ENCODE assay signal across 30 cellular contexts in the genomic region with DNA sequence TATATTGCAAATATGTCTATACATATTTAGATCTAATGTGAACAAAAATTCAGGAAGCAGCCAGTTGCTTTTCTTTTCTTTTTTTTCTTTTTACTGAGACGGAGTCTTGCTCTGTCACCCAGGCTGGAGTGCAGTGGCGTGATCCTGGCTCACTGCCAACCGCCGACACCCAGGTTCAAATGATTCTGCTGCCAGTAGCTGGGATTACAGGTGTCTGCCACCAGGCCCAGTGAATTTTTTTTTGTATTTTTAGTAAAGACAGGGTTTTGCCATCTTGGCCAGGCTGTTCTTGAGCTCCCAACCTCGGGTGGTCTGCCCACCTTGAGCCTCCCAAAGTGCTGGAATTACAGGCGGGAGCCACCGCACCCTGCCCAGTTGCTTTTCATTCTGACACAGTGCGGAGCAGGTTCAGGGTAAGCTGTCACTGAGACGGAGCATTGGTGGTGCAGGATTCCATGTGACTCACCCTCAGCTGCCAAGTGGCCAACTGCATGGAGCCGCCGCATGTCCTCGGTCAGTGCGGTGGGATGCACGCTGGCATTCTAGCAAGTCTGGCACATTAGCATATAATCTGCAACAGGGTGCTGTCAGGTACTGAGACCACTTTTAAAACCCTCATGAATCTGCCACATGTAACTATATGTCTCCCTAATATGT.
DNase-seq lines count a peak whose midpoint lies in the region; ATAC-seq and TF ChIP-seq lines count a peak whose summit lies in the region.
"Had no signal": no experiment of that assay in that cellular context is flagged by ENCODE, and none has a peak within 500 bp of the region (broad histone marks: within the 10 kb centered on the region; RNA-seq: fewer than 3 reads in every experiment).

No MANE protein-coding gene starts in this region.

- no peaks in the 10 kb centered on the region for H3K9me3 ChIP-seq in transverse colon
- H3K9me3 ChIP-seq: adrenal gland, left lung, SK-N-SH, thoracic aorta had no signal

- H3K4me3 Mint-ChIP-seq in activated T-cell treated with anti-CD3 and anti-CD28 coated beads, Interleukin-2, amount 50 U/mL, for 24 hours, result no peak overlapping the region
- H3K4me3 Mint-ChIP-seq: effector memory CD8-positive, alpha-beta T cell; mesothelial cell of epicardium; naive thymus-derived CD4-positive, alpha-beta T cell had no signal

- peak; percentile 12 for DNase-seq in activated T-cell treated with anti-CD3 and anti-CD28 coated beads, Interleukin-2, amount 50 U/mL, for 24 hours
- no peak for DNase-seq in activated T-cell treated with anti-CD3 and anti-CD28 coated beads, Interleukin-2, amount 50 U/mL, for 1 hour
- DNase-seq in NCI-H2171 treated with DMSO at 0.1 percent for 48 hours (lab: John Stamatoyannopoulos, UW) (peak; percentile 64), left colon (peak in 1 of 2 donors; percentile 37), transverse colon (peak; percentile 7), T-helper 1 cell (no peak), GM13977 (ENCODE audit: low spot score) (no peak)
- no peak for DNase-seq in activated CD4-positive, alpha-beta T cell treated with anti-CD3 and anti-CD28 coated beads, Interleukin-2, amount 50 U/mL, for 4 hours
- DNase-seq: activated CD4-positive, alpha-beta T cell treated with anti-CD3 and anti-CD28 coated beads, Interleukin-2, amount 50 U/mL, for 1 hour; activated gamma-delta T cell treated with Interleukin-2 at 50 U/mL for 16 hours; brain microvascular endothelial cell; effector memory CD8-positive, alpha-beta T cell; EL; foreskin keratinocyte; H7; Kasumi-1; MV-4-11; naive thymus-derived CD4-positive, alpha-beta T cell; NCI-H1930; SK-N-SH; stimulated activated CD4-positive, alpha-beta T cell treated with anti-CD3 and anti-CD28 coated beads, Interleukin-4, amount 100 ng/mL, for 1 hour; stimulated activated naive CD4-positive, alpha-beta T cell had no signal

- H3K27me3 ChIP-seq in transverse colon, result peaks cover 52% of the 10 kb centered on the region
- H3K27me3 ChIP-seq: brain microvascular endothelial cell had no signal

- TF ChIP-seq POLR2A in transverse colon (IDR thresholded peaks at IDR 0.05), result no peak

- H3K4me3 ChIP-seq in transverse colon, result no peak overlapping the region
- H3K4me3 ChIP-seq: adrenal gland; BLaER1 treated with 17β-estradiol and CSF1 and Interleukin-3, amounts not matched to agents 10 nM and 100 nM; hepatocyte; left lung; thoracic aorta had no signal

- H3K27ac ChIP-seq in transverse colon, result no peak overlapping the region
- H3K27ac ChIP-seq: adrenal gland; BLaER1 treated with 17β-estradiol and CSF1 and Interleukin-3, amounts not matched to agents 10 nM and 100 nM; brain microvascular endothelial cell; foreskin keratinocyte; hepatocyte; left lung; RWPE1; thoracic aorta; VCaP had no signal

- in situ Hi-C loops in transverse colon (cut with MboI; ENCODE audit: low pct_ligation_motif_present in 1 of 4, low pct_unique_long_range_greater_than_20kb in 1 of 4, low sequenced_read_pairs in 3 of 4), result no loop called here
- in situ Hi-C loops in GM13977 (cut with MboI; ENCODE audit: low pct_unique_long_range_greater_than_20kb, low sequenced_read_pairs, unreplicated experiment), result no loop called here

- no peak for TF ChIP-seq CTCF in transverse colon (IDR thresholded peaks at IDR 0.05)
- no peak for TF ChIP-seq CTCF in GM13977 (IDR thresholded peaks at IDR 0.05; ENCODE audit: extremely low read depth, insufficient read depth, missing control alignments)

- peaks cover 58% of the 10 kb centered on the region for H3K27me3 Mint-ChIP-seq in activated T-cell treated with anti-CD3 and anti-CD28 coated beads, Interleukin-2, amount 50 U/mL, for 24 hours

- WGBS in transverse colon (ENCODE audit: low coverage in 1 of 2), 2 donors, result 39 to 73% methylated on average over 5 to 14 of the region's 14 CpGs

- peak; percentile 40 for ATAC-seq in left colon
- ATAC-seq: effector memory CD8-positive, alpha-beta T cell; foreskin keratinocyte; left lung; naive thymus-derived CD4-positive, alpha-beta T cell had no signal

- H3K4me1 Mint-ChIP-seq in activated T-cell treated with anti-CD3 and anti-CD28 coated beads, Interleukin-2, amount 50 U/mL, for 24 hours (ENCODE audit: low read depth), result no peaks in the 10 kb centered on the region
- H3K4me1 Mint-ChIP-seq: mesothelial cell of epicardium had no signal

- H3K9me3 Mint-ChIP-seq in activated T-cell treated with anti-CD3 and anti-CD28 coated beads, Interleukin-2, amount 50 U/mL, for 24 hours, result peaks cover 2% of the 10 kb centered on the region
- H3K9me3 Mint-ChIP-seq: effector memory CD8-positive, alpha-beta T cell had no signal

- intact Hi-C loops in left colon (cut with DNase I, micrococcal nuclease) (no loop called here), transverse colon (cut with DNase I; ENCODE audit: low total_unique reads) (no loop called here)

- no peak for TF ChIP-seq EP300 in transverse colon (IDR thresholded peaks at IDR 0.05; ENCODE audit: low read depth)

- H3K4me1 ChIP-seq in transverse colon, result no peaks in the 10 kb centered on the region
- H3K4me1 ChIP-seq: adrenal gland; BLaER1 treated with 17β-estradiol and CSF1 and Interleukin-3, amounts not matched to agents 10 nM and 100 nM; foreskin keratinocyte; left lung had no signal

- no peaks in the 10 kb centered on the region for H3K36me3 ChIP-seq in transverse colon
- H3K36me3 ChIP-seq: adrenal gland; BLaER1 treated with 17β-estradiol and CSF1 and Interleukin-3, amounts not matched to agents 10 nM and 100 nM; brain microvascular endothelial cell; left lung; thoracic aorta had no signal

- no peak overlapping the region for H3K27ac Mint-ChIP-seq in activated T-cell treated with anti-CD3 and anti-CD28 coated beads, Interleukin-2, amount 50 U/mL, for 24 hours
- H3K27ac Mint-ChIP-seq: effector memory CD8-positive, alpha-beta T cell; mesothelial cell of epicardium; naive thymus-derived CD4-positive, alpha-beta T cell had no signal

- H3K36me3 Mint-ChIP-seq in activated T-cell treated with anti-CD3 and anti-CD28 coated beads, Interleukin-2, amount 50 U/mL, for 24 hours (ENCODE audit: low read depth), result no peaks in the 10 kb centered on the region
- H3K36me3 Mint-ChIP-seq: mesothelial cell of epicardium had no signal

Comparison
In these comparisons a context has a peak if more than half of its experiments do, and no peak if none do; other contexts are left out.
1. DNase-seq: peak in activated T-cell treated with anti-CD3 and anti-CD28 coated beads, Interleukin-2, amount 50 U/mL, for 24 hours (single experiment), NCI-H2171 treated with DMSO at 0.1 percent for 48 hours (single experiment) and transverse colon (single experiment); none in activated T-cell treated with anti-CD3 and anti-CD28 coated beads, Interleukin-2, amount 50 U/mL, for 1 hour (single experiment), activated CD4-positive, alpha-beta T cell treated with anti-CD3 and anti-CD28 coated beads, Interleukin-2, amount 50 U/mL, for 4 hours (0 of 2), T-helper 1 cell (0 of 5) and GM13977 (single experiment).